In genomic region chr4:169010125-169011023, GRCh38 we compare ENCODE assay signal across 8 cellular contexts. TPM values are rescaled to one million over a fixed set of nuclear protein-coding genes. Genes with fewer than 3 reads are reported as not detected.
A peak's percentile ranks its signal among the peaks of the same experiment; 100 is the strongest.
DNase-seq lines count a peak whose midpoint lies in the region; ATAC-seq and TF ChIP-seq lines count a peak whose summit lies in the region.

CBR4 (minus strand) TSS chr4:169010255; CDS start chr4:169010089, 166 bp downstream.

- WGBS in right lobe of liver (ENCODE audit: insufficient coverage, low coverage, low lambda C conversion rate, missing lambda C conversion rate) = under 1% methylated on average over 47 of the region's 54 CpGs

- TF ChIP-seq CTCF in dorsolateral prefrontal cortex (IDR thresholded peaks at IDR 0.05 in 54 of 56, conservative IDR thresholded peaks at IDR 0.05 in 2 of 56; ENCODE audit: low read depth in 1 of 56, partially characterized antibody in 56 of 56) (peak in 41 of 56 donors; percentile 15 to 67 (median 40)), right lobe of liver (IDR thresholded peaks at IDR 0.05) (peak in 3 of 4 donors; percentile 19 to 33 (median 28))

- peak within 1 kb of the TSS; percentile 92 for H3K4me3 Mint-ChIP-seq in activated CD4-positive, alpha-beta memory T cell treated with anti-CD3 and anti-CD28 coated beads for 36 hours

- H3K27ac ChIP-seq in dorsolateral prefrontal cortex = peak within 1 kb of the TSS; percentile 46 to 98 (median 91)
- peak within 1 kb of the TSS; percentile 90 to 96 (median 93) for H3K27ac ChIP-seq in right lobe of liver

- DNase-seq in CD1c-positive myeloid dendritic cell (ENCODE audit: extremely low spot score) (peak; percentile 99), NCI-H82 (lab: John Stamatoyannopoulos, UW) (peak; percentile 98), dorsolateral prefrontal cortex (peak; percentile 98 to 99 (median 99)), right lobe of liver (peak; percentile 98 to 99 (median 99))
- peak; percentile 97 for DNase-seq in activated CD4-positive, alpha-beta memory T cell treated with anti-CD3 and anti-CD28 coated beads for 36 hours
- DNase-seq in stimulated activated CD4-positive, alpha-beta T cell treated with anti-CD3 and anti-CD28 coated beads, Interleukin-4, amount 100 ng/mL, for 48 hours (ENCODE audit: low read depth in 2 of 2) = peak; percentile 83 to 94

- no peaks in the 10 kb centered on the region for H3K27me3 Mint-ChIP-seq in activated CD4-positive, alpha-beta memory T cell treated with anti-CD3 and anti-CD28 coated beads for 36 hours

- POLR2A ChIA-PET in activated CD4-positive, alpha-beta memory T cell treated with anti-CD3 and anti-CD28 coated beads for 36 hours (lab: Charles Lee) = interaction anchor here (0.7 to 1.6 kb wide), 3 partner anchors 8 to 692 kb away, joined by 3 to 5 read pairs (median 4); no protein-coding TSS in a partner anchor

- H3K4me1 Mint-ChIP-seq in activated CD4-positive, alpha-beta memory T cell treated with anti-CD3 and anti-CD28 coated beads for 36 hours (ENCODE audit: low read depth) = peaks cover 20% of the 10 kb centered on the region

- no peaks in the 10 kb centered on the region for H3K9me3 Mint-ChIP-seq in activated CD4-positive, alpha-beta memory T cell treated with anti-CD3 and anti-CD28 coated beads for 36 hours

- peaks cover 10% of the 10 kb centered on the region for H3K36me3 Mint-ChIP-seq in activated CD4-positive, alpha-beta memory T cell treated with anti-CD3 and anti-CD28 coated beads for 36 hours

- ATAC-seq in GM19395 (IDR thresholded peaks at IDR 0.05; ENCODE audit: unreplicated experiment) (peak; percentile 96), HG03571 (IDR thresholded peaks at IDR 0.05; ENCODE audit: unreplicated experiment) (peak; percentile 98), right lobe of liver (peak; percentile 93 to 98 (median 94))

- H3K36me3 ChIP-seq in right lobe of liver = no peaks in the 10 kb centered on the region

- H3K4me3 ChIP-seq in dorsolateral prefrontal cortex (peak within 1 kb of the TSS; percentile 62 to 95 (median 83)), right lobe of liver (peak within 1 kb of the TSS; percentile 50 to 77 (median 56))

- H3K27me3 ChIP-seq in dorsolateral prefrontal cortex (no peaks in the 10 kb centered on the region), right lobe of liver (no peaks in the 10 kb centered on the region)

- H3K27ac Mint-ChIP-seq in activated CD4-positive, alpha-beta memory T cell treated with anti-CD3 and anti-CD28 coated beads for 36 hours = peak within 1 kb of the TSS; percentile 86

- no peaks in the 10 kb centered on the region for H3K9me3 ChIP-seq in right lobe of liver

- CTCF ChIA-PET in activated CD4-positive, alpha-beta memory T cell treated with anti-CD3 and anti-CD28 coated beads for 36 hours (lab: Charles Lee) = interaction anchor here (0.5 to 2.2 kb wide), 8 partner anchors 9 to 1038 kb away, joined by 3 to 16 read pairs (median 4); no protein-coding TSS in a partner anchor

- peaks cover 0 to 30% (median 9%) of the 10 kb centered on the region in 4 donors for H3K4me1 ChIP-seq in right lobe of liver

- TF ChIP-seq POLR2A in right lobe of liver (IDR thresholded peaks at IDR 0.05) = peak; percentile 85

- intact Hi-C loops in activated CD4-positive, alpha-beta memory T cell treated with anti-CD3 and anti-CD28 coated beads for 36 hours (cut with micrococcal nuclease) = loop anchor here (1.0 to 10.0 kb wide), 7 partner anchors 88 to 1016 kb away; partner anchors contain the start of genes HPF1, MFAP3L, NEK1 and SH3RF1
- intact Hi-C loops in dorsolateral prefrontal cortex (cut with DNase I) = loop anchor here in 1 of 2 donors (5.0 kb wide), 2 partner anchors 88 to 262 kb away; partner anchors contain the start of gene SH3RF1
- intact Hi-C loops in right lobe of liver (cut with DNase I) = no loop called here

RNA-seq across cellular contexts. Expression of gene CBR4, which starts in this region (rescaled TPM):
- total RNA-seq in activated CD4-positive, alpha-beta memory T cell treated with anti-CD3 and anti-CD28 coated beads for 36 hours = 10 to 100 TPM; 18.0 to 19.7 TPM
- total RNA-seq in dorsolateral prefrontal cortex (10 to 100 TPM; 23.5 to 42.3 (median 31.8) TPM), right lobe of liver (10 to 100 TPM; 20.3 to 41.5 (median 22.7) TPM)

Comparison
In these comparisons a context has a peak if more than half of its experiments do, and no peak if none do; other contexts are left out.
1. Peak in every context shown above with its lines: DNase-seq, ATAC-seq, H3K4me3 ChIP-seq and H3K27ac ChIP-seq.